16 cellular contexts compared by ENCODE assay signal in the genomic region with DNA sequence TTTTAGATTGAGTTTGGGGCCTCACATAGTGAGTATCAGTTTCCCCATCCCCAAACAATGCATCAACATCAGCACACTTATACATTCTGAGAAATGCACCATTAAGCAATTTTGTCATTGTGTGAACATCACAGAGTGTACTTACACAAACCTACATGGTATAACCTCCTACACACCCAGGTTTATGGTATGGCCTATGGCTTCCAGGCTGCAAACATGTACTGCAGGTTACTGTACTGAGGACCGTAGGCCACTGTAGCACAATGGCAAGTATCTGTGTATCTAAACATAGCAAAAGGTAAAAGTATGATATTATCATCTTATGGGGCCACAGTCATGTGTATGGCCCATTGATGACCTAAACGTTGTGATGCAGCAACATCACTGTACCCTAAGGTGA. TPM values are rescaled to one million over a fixed set of nuclear protein-coding genes. Genes with fewer than 3 reads are reported as not detected.
DNase-seq lines count a peak whose midpoint lies in the region; ATAC-seq lines count a peak whose summit lies in the region.
"Had no signal": no experiment of that assay in that cellular context is flagged by ENCODE, and none has a peak within 500 bp of the region (broad histone marks: within the 10 kb centered on the region; RNA-seq: fewer than 3 reads in every experiment).

No MANE protein-coding gene starts in this region.

- H3K9me3 Mint-ChIP-seq in stimulated activated naive CD8-positive, alpha-beta T cell treated with anti-CD3 and anti-CD28 coated beads, Interleukin-15, amount 100 ng/mL, for 72 hours = peaks cover 0 to 4% of the 10 kb centered on the region in 2 donors
- no peaks in the 10 kb centered on the region for H3K9me3 Mint-ChIP-seq in activated T-helper 17 cell treated with anti-CD3 and anti-CD28 coated beads, Interleukin-2, amount 50 U/mL, for 72 hours
- H3K9me3 Mint-ChIP-seq in naive thymus-derived CD4-positive, alpha-beta T cell = peaks cover 0 to 7% (median 0%) of the 10 kb centered on the region in 11 donors
- H3K9me3 Mint-ChIP-seq: HFFc6 had no signal

- H3K9me3 ChIP-seq in naive thymus-derived CD4-positive, alpha-beta T cell (ENCODE audit: control insufficient read depth in 2 of 3, low read length in 3 of 3) = no peaks in the 10 kb centered on the region
- H3K9me3 ChIP-seq: Caco-2 had no signal

- H3K27ac Mint-ChIP-seq in stimulated activated naive CD8-positive, alpha-beta T cell treated with anti-CD3 and anti-CD28 coated beads, Interleukin-15, amount 100 ng/mL, for 72 hours = no peak overlapping the region
- peak overlapping the region; percentile 29 for H3K27ac Mint-ChIP-seq in activated T-helper 17 cell treated with anti-CD3 and anti-CD28 coated beads, Interleukin-2, amount 50 U/mL, for 72 hours
- H3K27ac Mint-ChIP-seq in naive thymus-derived CD4-positive, alpha-beta T cell = peak overlapping the region in 8 of 9 donors; percentile 8 to 88 (median 36)
- H3K27ac Mint-ChIP-seq: HFFc6 had no signal

- ATAC-seq in stimulated activated naive CD8-positive, alpha-beta T cell treated with anti-CD3 and anti-CD28 coated beads, Interleukin-15, amount 100 ng/mL, for 72 hours = peak; percentile 37
- no peak for ATAC-seq in stimulated activated naive CD8-positive, alpha-beta T cell treated with anti-CD3 and anti-CD28 coated beads, Interleukin-15, Interleukin-2, amounts not matched to agents 100 U/mL and 50 U/mL, for 24 hours
- ATAC-seq in activated T-helper 17 cell treated with anti-CD3 and anti-CD28 coated beads, Interleukin-2, amount 50 U/mL, for 72 hours (replicated peaks) = peak; percentile 40
- ATAC-seq in naive thymus-derived CD4-positive, alpha-beta T cell = no peak
- ATAC-seq in HG03521 (IDR thresholded peaks at IDR 0.05; ENCODE audit: unreplicated experiment) = no peak

- H3K27me3 Mint-ChIP-seq in stimulated activated naive CD8-positive, alpha-beta T cell treated with anti-CD3 and anti-CD28 coated beads, Interleukin-15, amount 100 ng/mL, for 72 hours = no peaks in the 10 kb centered on the region
- H3K27me3 Mint-ChIP-seq in activated T-helper 17 cell treated with anti-CD3 and anti-CD28 coated beads, Interleukin-2, amount 50 U/mL, for 72 hours = no peaks in the 10 kb centered on the region
- no peaks in the 10 kb centered on the region for H3K27me3 Mint-ChIP-seq in naive thymus-derived CD4-positive, alpha-beta T cell

- peaks cover 42% of the 10 kb centered on the region for H3K36me3 Mint-ChIP-seq in activated T-helper 17 cell treated with anti-CD3 and anti-CD28 coated beads, Interleukin-2, amount 50 U/mL, for 72 hours (ENCODE audit: low read depth)
- peaks cover 0 to 25% (median 12%) of the 10 kb centered on the region in 5 donors for H3K36me3 Mint-ChIP-seq in naive thymus-derived CD4-positive, alpha-beta T cell

- CTCF ChIA-PET in naive thymus-derived CD4-positive, alpha-beta T cell (lab: Charles Lee) = interaction anchor here (0.7 kb wide), 1 partner anchor 352 kb away, joined by 3 read pairs; no protein-coding TSS in a partner anchor

- no peak overlapping the region for H3K4me3 ChIP-seq in naive thymus-derived CD4-positive, alpha-beta T cell (ENCODE audit: low read length)

- peaks cover 65% of the 10 kb centered on the region for H3K4me1 Mint-ChIP-seq in stimulated activated naive CD8-positive, alpha-beta T cell treated with anti-CD3 and anti-CD28 coated beads, Interleukin-15, amount 100 ng/mL, for 72 hours
- H3K4me1 Mint-ChIP-seq in activated T-helper 17 cell treated with anti-CD3 and anti-CD28 coated beads, Interleukin-2, amount 50 U/mL, for 72 hours = peaks cover 39% of the 10 kb centered on the region
- H3K4me1 Mint-ChIP-seq in naive thymus-derived CD4-positive, alpha-beta T cell = peaks cover 50 to 93% (median 83%) of the 10 kb centered on the region in 7 donors

- peaks cover 6 to 13% of the 10 kb centered on the region in 2 donors for H3K4me1 ChIP-seq in naive thymus-derived CD4-positive, alpha-beta T cell (ENCODE audit: control insufficient read depth in 2 of 2, insufficient read depth in 2 of 2, low read length in 2 of 2)

- no peak overlapping the region for H3K4me3 Mint-ChIP-seq in stimulated activated naive CD8-positive, alpha-beta T cell treated with anti-CD3 and anti-CD28 coated beads, Interleukin-15, amount 100 ng/mL, for 72 hours
- H3K4me3 Mint-ChIP-seq in activated T-helper 17 cell treated with anti-CD3 and anti-CD28 coated beads, Interleukin-2, amount 50 U/mL, for 72 hours = no peak overlapping the region
- H3K4me3 Mint-ChIP-seq in naive thymus-derived CD4-positive, alpha-beta T cell = peak overlapping the region in 1 of 10 donors; percentile 5
- H3K4me3 Mint-ChIP-seq: HFFc6 had no signal

- intact Hi-C loops in naive thymus-derived CD4-positive, alpha-beta T cell (cut with micrococcal nuclease) = no loop called here

- POLR2A ChIA-PET in naive thymus-derived CD4-positive, alpha-beta T cell (lab: Charles Lee) = no interaction called here

- DNase-seq in stimulated activated naive CD8-positive, alpha-beta T cell treated with anti-CD3 and anti-CD28 coated beads, Interleukin-15, amount 100 ng/mL, for 72 hours = no peak
- no peak for DNase-seq in stimulated activated naive CD8-positive, alpha-beta T cell treated with anti-CD3 and anti-CD28 coated beads, Interleukin-15, Interleukin-2, amounts not matched to agents 100 U/mL and 50 U/mL, for 24 hours
- DNase-seq in naive thymus-derived CD4-positive, alpha-beta T cell = no peak
- DNase-seq in caudate nucleus (lab: John Stamatoyannopoulos, UW) = no peak
- no peak for DNase-seq in RPMI8226
- DNase-seq: Caco-2; DMS153; HFFc6; MV-4-11; NCI-H187 treated with DMSO at 0.1 percent for 48 hours; NCI-H69; NK-92 treated with Interleukin-12 subunit alpha and Interleukin-12 subunit beta, amount 100 ng/mL, for 24 hours; SHP77 treated with DMSO at 0.1 percent for 48 hours had no signal

- no peaks in the 10 kb centered on the region for H3K27me3 ChIP-seq in naive thymus-derived CD4-positive, alpha-beta T cell (ENCODE audit: control insufficient read depth in 2 of 2, insufficient read depth in 2 of 2, low read length in 2 of 2)

- no peak overlapping the region for H3K27ac ChIP-seq in naive thymus-derived CD4-positive, alpha-beta T cell (ENCODE audit: low read depth, low read length)
- H3K27ac ChIP-seq in caudate nucleus (ENCODE audit: low read depth, low read length) = no peak overlapping the region
- H3K27ac ChIP-seq: C4-2B had no signal

- H3K36me3 ChIP-seq in naive thymus-derived CD4-positive, alpha-beta T cell (ENCODE audit: control insufficient read depth in 2 of 3, insufficient read depth in 3 of 3, low read length in 3 of 3) = peaks cover 0 to 3% (median 0%) of the 10 kb centered on the region in 3 experiments

RNA-seq across cellular contexts. Expression of gene IRF2, which starts 7.7 kb away (rescaled TPM):
- total RNA-seq in activated T-helper 17 cell treated with anti-CD3 and anti-CD28 coated beads, Interleukin-2, amount 50 U/mL, for 72 hours = 10 to 100 TPM; 48.1 to 61.7 TPM
- 10 to 100 TPM; 31.2 to 86.3 (median 75.0) TPM for total RNA-seq in naive thymus-derived CD4-positive, alpha-beta T cell
- 10 to 100 TPM; 83.5 to 87.0 TPM for polyA plus RNA-seq in naive thymus-derived CD4-positive, alpha-beta T cell

Comparison
In these comparisons a context has a peak if more than half of its experiments do, and no peak if none do; other contexts are left out.
1. ATAC-seq: peak in stimulated activated naive CD8-positive, alpha-beta T cell treated with anti-CD3 and anti-CD28 coated beads, Interleukin-15, amount 100 ng/mL, for 72 hours (single experiment) and activated T-helper 17 cell treated with anti-CD3 and anti-CD28 coated beads, Interleukin-2, amount 50 U/mL, for 72 hours (single experiment); none in stimulated activated naive CD8-positive, alpha-beta T cell treated with anti-CD3 and anti-CD28 coated beads, Interleukin-15, Interleukin-2, amounts not matched to agents 100 U/mL and 50 U/mL, for 24 hours (single experiment), naive thymus-derived CD4-positive, alpha-beta T cell (single experiment) and HG03521 (single experiment).
2. H3K27ac Mint-ChIP-seq: peak in activated T-helper 17 cell treated with anti-CD3 and anti-CD28 coated beads, Interleukin-2, amount 50 U/mL, for 72 hours (single experiment) and naive thymus-derived CD4-positive, alpha-beta T cell (8 of 9); none in stimulated activated naive CD8-positive, alpha-beta T cell treated with anti-CD3 and anti-CD28 coated beads, Interleukin-15, amount 100 ng/mL, for 72 hours (0 of 2).